In genomic region chr3:183493296-183494045, GRCh38 we compare ENCODE assay signal across 32 cellular contexts.
DNase-seq lines count a peak whose midpoint lies in the region; ATAC-seq and TF ChIP-seq lines count a peak whose summit lies in the region.
"Had no signal": no experiment of that assay in that cellular context is flagged by ENCODE, and none has a peak within 500 bp of the region (broad histone marks: within the 10 kb centered on the region; RNA-seq: fewer than 3 reads in every experiment).

No MANE protein-coding gene starts in this region.

- TF ChIP-seq CTCF in WTC11 (IDR thresholded peaks at IDR 0.05): no peak

- intact Hi-C loops in activated naive CD4-positive, alpha-beta T cell treated with anti-CD3 and anti-CD28 coated beads for 36 hours (cut with micrococcal nuclease): no loop called here

- CTCF ChIA-PET in activated naive CD4-positive, alpha-beta T cell treated with anti-CD3 and anti-CD28 coated beads for 36 hours (lab: Charles Lee): interaction anchor here (1.7 kb wide), 1 partner anchor 8 kb away, joined by 4 read pairs; no protein-coding TSS in a partner anchor
- CTCF ChIA-PET in activated CD8-positive, alpha-beta memory T cell treated with anti-CD3 and anti-CD28 coated beads, Interleukin-2, amount 10 ng/mL, durations not matched to agents 7 days and 5 days (lab: Charles Lee): interaction anchor here (0.9 to 1.7 kb wide), 2 partner anchors 12 to 14 kb away, joined by 3 to 5 read pairs; no protein-coding TSS in a partner anchor
- CTCF ChIA-PET in WTC11 (lab: Charles Lee): interaction anchor here (0.8 to 2.1 kb wide), 3 partner anchors 14 to 392 kb away, joined by 3 to 9 read pairs (median 8); partner anchors contain the start of gene PARL

- no peak for ATAC-seq in activated CD8-positive, alpha-beta memory T cell treated with anti-CD3 and anti-CD28 coated beads, Interleukin-2, amount 10 ng/mL, durations not matched to agents 7 days and 5 days
- no peak for ATAC-seq in WTC11
- ATAC-seq: mucosa of descending colon; stimulated activated naive CD8-positive, alpha-beta T cell treated with anti-CD3 and anti-CD28 coated beads, Interleukin-15, Interleukin-2, amounts not matched to agents 100 U/mL and 50 U/mL, for 24 hours had no signal

- no peaks in the 10 kb centered on the region for H3K9me3 Mint-ChIP-seq in activated naive CD4-positive, alpha-beta T cell treated with anti-CD3 and anti-CD28 coated beads for 36 hours
- no peaks in the 10 kb centered on the region for H3K9me3 Mint-ChIP-seq in activated CD8-positive, alpha-beta memory T cell treated with anti-CD3 and anti-CD28 coated beads, Interleukin-2, amount 10 ng/mL, durations not matched to agents 7 days and 5 days (ENCODE audit: low read depth)
- no peaks in the 10 kb centered on the region for H3K9me3 Mint-ChIP-seq in WTC11
- H3K9me3 Mint-ChIP-seq: activated CD4-positive, alpha-beta memory T cell treated with anti-CD3 and anti-CD28 coated beads for 36 hours; activated naive CD4-positive, alpha-beta T cell treated with anti-CD3 and anti-CD28 coated beads, Interleukin-2, amount 50 U/mL, for 24 hours; CD8-positive, alpha-beta memory T cell; T-helper 2 cell treated with Interferon-gamma antibody and Interleukin-4, amounts not matched to agents 5 μg/mL and 100 μg/mL, for 36 hours had no signal

- H3K36me3 ChIP-seq in H7 (replicated peaks; ENCODE audit: control insufficient read depth, insufficient read depth, low read length): no peaks in the 10 kb centered on the region
- H3K36me3 ChIP-seq: cardiac muscle cell, colonic mucosa, HAP-1, ovary, thoracic aorta had no signal

- no peak overlapping the region for H3K4me3 Mint-ChIP-seq in activated naive CD4-positive, alpha-beta T cell treated with anti-CD3 and anti-CD28 coated beads for 36 hours
- H3K4me3 Mint-ChIP-seq in activated CD8-positive, alpha-beta memory T cell treated with anti-CD3 and anti-CD28 coated beads, Interleukin-2, amount 10 ng/mL, durations not matched to agents 7 days and 5 days: no peak overlapping the region
- H3K4me3 Mint-ChIP-seq in WTC11: no peak overlapping the region
- H3K4me3 Mint-ChIP-seq: activated CD4-positive, alpha-beta memory T cell treated with anti-CD3 and anti-CD28 coated beads for 36 hours; activated naive CD4-positive, alpha-beta T cell treated with anti-CD3 and anti-CD28 coated beads, Interleukin-2, amount 50 U/mL, for 24 hours; CD8-positive, alpha-beta memory T cell; nephron; T-helper 2 cell treated with Interferon-gamma antibody and Interleukin-4, amounts not matched to agents 5 μg/mL and 100 μg/mL, for 36 hours had no signal

- H3K4me1 Mint-ChIP-seq in activated naive CD4-positive, alpha-beta T cell treated with anti-CD3 and anti-CD28 coated beads for 36 hours (ENCODE audit: low read depth): peaks cover 15% of the 10 kb centered on the region
- H3K4me1 Mint-ChIP-seq in activated CD8-positive, alpha-beta memory T cell treated with anti-CD3 and anti-CD28 coated beads, Interleukin-2, amount 10 ng/mL, durations not matched to agents 7 days and 5 days: no peaks in the 10 kb centered on the region
- H3K4me1 Mint-ChIP-seq in WTC11: peaks cover 38% of the 10 kb centered on the region
- H3K4me1 Mint-ChIP-seq: CD8-positive, alpha-beta memory T cell had no signal

- peak overlapping the region; percentile 69 for H3K27ac ChIP-seq in epithelial cell of prostate
- H3K27ac ChIP-seq: cardiac muscle cell, colonic mucosa, esophagus squamous epithelium, ovary, thoracic aorta had no signal

- peaks cover 54% of the 10 kb centered on the region for H3K36me3 Mint-ChIP-seq in activated naive CD4-positive, alpha-beta T cell treated with anti-CD3 and anti-CD28 coated beads for 36 hours (ENCODE audit: low read depth)
- H3K36me3 Mint-ChIP-seq in activated CD8-positive, alpha-beta memory T cell treated with anti-CD3 and anti-CD28 coated beads, Interleukin-2, amount 10 ng/mL, durations not matched to agents 7 days and 5 days: peaks cover 13% of the 10 kb centered on the region
- no peaks in the 10 kb centered on the region for H3K36me3 Mint-ChIP-seq in WTC11

- no peaks in the 10 kb centered on the region for H3K27me3 Mint-ChIP-seq in activated naive CD4-positive, alpha-beta T cell treated with anti-CD3 and anti-CD28 coated beads for 36 hours (ENCODE audit: low read depth)
- H3K27me3 Mint-ChIP-seq in activated CD8-positive, alpha-beta memory T cell treated with anti-CD3 and anti-CD28 coated beads, Interleukin-2, amount 10 ng/mL, durations not matched to agents 7 days and 5 days: no peaks in the 10 kb centered on the region
- H3K27me3 Mint-ChIP-seq in WTC11 (ENCODE audit: low read depth): peaks cover 2% of the 10 kb centered on the region
- H3K27me3 Mint-ChIP-seq: activated CD4-positive, alpha-beta memory T cell treated with anti-CD3 and anti-CD28 coated beads for 36 hours; activated naive CD4-positive, alpha-beta T cell treated with anti-CD3 and anti-CD28 coated beads, Interleukin-2, amount 50 U/mL, for 24 hours; CD8-positive, alpha-beta memory T cell had no signal

- no peak for DNase-seq in activated naive CD4-positive, alpha-beta T cell treated with anti-CD3 and anti-CD28 coated beads for 36 hours
- no peak for DNase-seq in activated naive CD4-positive, alpha-beta T cell (lab: John Stamatoyannopoulos, UW)
- peak; percentile 23 for DNase-seq in activated CD8-positive, alpha-beta memory T cell treated with anti-CD3 and anti-CD28 coated beads, Interleukin-2, amount 10 ng/mL, durations not matched to agents 7 days and 5 days
- DNase-seq in epithelial cell of prostate (ENCODE audit: low read depth, low spot score) (no peak), WTC11 (ENCODE audit: low spot score) (no peak), H7 (no peak), globus pallidus (ENCODE audit: low spot score) (no peak)
- peak; percentile 4 for DNase-seq in stimulated activated CD8-positive, alpha-beta memory T cell treated with anti-CD3 and anti-CD28 coated beads, Interleukin-4, amount 100 ng/mL, for 48 hours
- DNase-seq: activated CD4-positive, alpha-beta memory T cell treated with anti-CD3 and anti-CD28 coated beads for 36 hours; activated CD4-positive, alpha-beta T cell treated with anti-CD3 and anti-CD28 coated beads for 1 hour; AML-193; aorta; CD8-positive, alpha-beta memory T cell; colonic mucosa; effector memory CD4-positive, alpha-beta T cell; esophagus squamous epithelium; foreskin melanocyte; mucosa of descending colon; NCI-H1092 treated with DMSO at 0.1 percent for 48 hours; NCI-H187; NCI-H2171; NCI-H510A; ovary; SHP77 treated with DMSO at 0.1 percent for 48 hours; stimulated activated naive CD8-positive, alpha-beta T cell treated with anti-CD3 and anti-CD28 coated beads, Interleukin-15, Interleukin-2, amounts not matched to agents 100 U/mL and 50 U/mL, for 24 hours had no signal

- no peak overlapping the region for H3K4me3 ChIP-seq in H7 (ENCODE audit: insufficient read depth, low read depth, low read length)
- H3K4me3 ChIP-seq: cardiac muscle cell, colonic mucosa, esophagus squamous epithelium, HAP-1, lung, mucosa of descending colon, ovary, thoracic aorta had no signal

- peak overlapping the region; percentile 43 for H3K27ac Mint-ChIP-seq in activated naive CD4-positive, alpha-beta T cell treated with anti-CD3 and anti-CD28 coated beads for 36 hours
- H3K27ac Mint-ChIP-seq in activated CD8-positive, alpha-beta memory T cell treated with anti-CD3 and anti-CD28 coated beads, Interleukin-2, amount 10 ng/mL, durations not matched to agents 7 days and 5 days: no peak overlapping the region
- H3K27ac Mint-ChIP-seq in WTC11: no peak overlapping the region
- H3K27ac Mint-ChIP-seq: activated CD4-positive, alpha-beta memory T cell treated with anti-CD3 and anti-CD28 coated beads for 36 hours; nephron; T-helper 2 cell treated with Interferon-gamma antibody and Interleukin-4, amounts not matched to agents 5 μg/mL and 100 μg/mL, for 36 hours had no signal

- POLR2A ChIA-PET in WTC11 (lab: Charles Lee): no interaction called here

- no peaks in the 10 kb centered on the region for H3K27me3 ChIP-seq in H7 (ENCODE audit: control insufficient read depth, insufficient read depth, low read length)
- H3K27me3 ChIP-seq: colonic mucosa, esophagus squamous epithelium, ovary had no signal

TF ChIP-seq in WTC11, 78 proteins besides CTCF, POLR2A, EP300 and RAD21:
- TF ChIP-seq IRF1 (CRISPR knock-in tag; IDR thresholded peaks at IDR 0.05): no peak

Comparison
In these comparisons a context has a peak if more than half of its experiments do, and no peak if none do; other contexts are left out.
1. DNase-seq: peak in activated CD8-positive, alpha-beta memory T cell treated with anti-CD3 and anti-CD28 coated beads, Interleukin-2, amount 10 ng/mL, durations not matched to agents 7 days and 5 days (single experiment) and stimulated activated CD8-positive, alpha-beta memory T cell treated with anti-CD3 and anti-CD28 coated beads, Interleukin-4, amount 100 ng/mL, for 48 hours (single experiment); none in activated naive CD4-positive, alpha-beta T cell treated with anti-CD3 and anti-CD28 coated beads for 36 hours (single experiment), activated naive CD4-positive, alpha-beta T cell (0 of 4), epithelial cell of prostate (single experiment), WTC11 (single experiment), H7 (single experiment) and globus pallidus (single experiment).